8 cellular contexts compared by ENCODE assay signal in genomic region chr20:1185781-1186334, GRCh38. TPM values are rescaled to one million over a fixed set of nuclear protein-coding genes. Genes with fewer than 3 reads are reported as not detected.
A peak's percentile ranks its signal among the peaks of the same experiment; 100 is the strongest.
DNase-seq lines count a peak whose midpoint lies in the region; ATAC-seq, FAIRE-seq and TF ChIP-seq lines count a peak whose summit lies in the region.

No MANE protein-coding gene starts in this region.

- in situ Hi-C loops in G401 (cut with HindIII; ENCODE audit: low sequenced_read_pairs), result loop anchor here (10.0 kb wide), 1 partner anchor 201 kb away; no protein-coding TSS in a partner anchor
- in situ Hi-C loops in HepG2 (cut with HindIII; ENCODE audit: extremely low pct_ligation_motif_present, low pct_unique_long_range_greater_than_20kb), result loop anchor here (5.0 to 10.0 kb wide), 3 partner anchors 69 to 371 kb away; partner anchors contain the start of gene PSMF1

- TF ChIP-seq EP300 in HepG2 (IDR thresholded peaks at IDR 0.05; ENCODE audit: low read depth in 2 of 2, low read length in 2 of 2) (no peak), HepG2 (CRISPR knock-in tag; IDR thresholded peaks at IDR 0.05; ENCODE audit: borderline replicate concordance) (no peak; the same call in 1 of the 2 replicates)

- intact Hi-C loops in HepG2 (cut with micrococcal nuclease; ENCODE audit: unreplicated experiment), result loop anchor here (2.0 to 10.0 kb wide), 3 partner anchors 67 to 371 kb away; partner anchors contain the start of gene PSMF1

- H3K9me3 Mint-ChIP-seq in stimulated activated effector memory CD8-positive, alpha-beta T cell treated with anti-CD3 and anti-CD28 coated beads, Interleukin-12 subunit alpha, Interleukin-12 subunit beta, amount 100 ng/mL, for 72 hours, result no peaks in the 10 kb centered on the region

- H3K9me3 ChIP-seq in T-helper 17 cell (ENCODE audit: control insufficient read depth, low read length, poor library complexity, severe bottlenecking) (no peaks in the 10 kb centered on the region), HepG2 (ENCODE audit: low read length) (no peaks in the 10 kb centered on the region)

- peaks cover 10% of the 10 kb centered on the region for H3K4me1 Mint-ChIP-seq in T-helper 17 cell
- H3K4me1 Mint-ChIP-seq in stimulated activated effector memory CD8-positive, alpha-beta T cell treated with anti-CD3 and anti-CD28 coated beads, Interleukin-12 subunit alpha, Interleukin-12 subunit beta, amount 100 ng/mL, for 72 hours, result peaks cover 20% of the 10 kb centered on the region

- H3K27me3 ChIP-seq in bronchial epithelial cell (ENCODE audit: control insufficient read depth, insufficient read depth, low read length), result peaks cover 18% of the 10 kb centered on the region
- H3K27me3 ChIP-seq in HepG2 (ENCODE audit: control insufficient read depth in 1 of 2, insufficient read depth in 2 of 2, low read length in 2 of 2), result no peaks in the 10 kb centered on the region; a peak in 1 of 5 replicates

- WGBS in HepG2 (ENCODE audit: low lambda C conversion rate), result 2% methylated on average over 20 of the region's 20 CpGs

- no peak for TF ChIP-seq POLR2A in HepG2 (IDR thresholded peaks at IDR 0.05; ENCODE audit: insufficient read depth in 1 of 2, low read depth in 2 of 2, low read length in 2 of 2)

- TF ChIP-seq CTCF in bronchial epithelial cell (IDR thresholded peaks at IDR 0.05; ENCODE audit: insufficient read depth, low read length, severe bottlenecking), result peak; percentile 77
- TF ChIP-seq CTCF in HepG2 (CRISPR knock-in tag; IDR thresholded peaks at IDR 0.05), result peak; percentile 84

- DNase-seq in G401 (ENCODE audit: low spot score), result peak; percentile 21
- peak; percentile 60 for DNase-seq in M059J (ENCODE audit: low read depth)
- DNase-seq in T-helper 17 cell, result peak in 1 of 3 donors; percentile 20
- DNase-seq in bronchial epithelial cell (ENCODE audit: low read depth), result peak; percentile 24
- DNase-seq in HepG2 (ENCODE audit: low spot score), result peak; percentile 63
- DNase-seq in stimulated activated effector memory CD8-positive, alpha-beta T cell treated with anti-CD3 and anti-CD28 coated beads, Interleukin-12 subunit alpha, Interleukin-12 subunit beta, amount 100 ng/mL, for 72 hours (ENCODE audit: low spot score in 2 of 2), result peak; percentile 37 to 77

- peak overlapping the region; percentile 69 for H3K9ac ChIP-seq in HepG2 (ENCODE audit: insufficient read depth, low read depth, low read length)

- H3K27ac ChIP-seq in HepG2 (ENCODE audit: extremely low read length, insufficient read depth, low read length), result peak overlapping the region; percentile 1

- H3K4me1 ChIP-seq in HepG2 (ENCODE audit: insufficient read depth, low read length), result peaks cover 60% of the 10 kb centered on the region

- FAIRE-seq in bronchial epithelial cell (lab: Jason Lieb, UNC) (no peak), HepG2 (lab: Jason Lieb, UNC) (no peak)

- H4K20me1 ChIP-seq in HepG2 (ENCODE audit: insufficient read depth, low read length), result no peaks in the 10 kb centered on the region

- H3K36me3 Mint-ChIP-seq in T-helper 17 cell (ENCODE audit: low read depth), result peaks cover 4% of the 10 kb centered on the region
- H3K36me3 Mint-ChIP-seq in stimulated activated effector memory CD8-positive, alpha-beta T cell treated with anti-CD3 and anti-CD28 coated beads, Interleukin-12 subunit alpha, Interleukin-12 subunit beta, amount 100 ng/mL, for 72 hours, result peaks cover 6% of the 10 kb centered on the region

- H3K36me3 ChIP-seq in bronchial epithelial cell (ENCODE audit: control insufficient read depth, insufficient read depth, low read length) (no peaks in the 10 kb centered on the region), HepG2 (replicated peaks in 1 of 2; ENCODE audit: control insufficient read depth in 1 of 2, insufficient read depth in 2 of 2, low read length in 2 of 2) (0 out of 5 replicates have a peak, but pooled peaks cover 0 to under 1% of the 10 kb centered on the region in 2 experiments)

- POLR2A ChIA-PET in HepG2 (lab: Yijun Ruan, JAX), result no interaction called here

- peak overlapping the region; percentile 21 for H3K27ac Mint-ChIP-seq in T-helper 17 cell
- H3K27ac Mint-ChIP-seq in stimulated activated effector memory CD8-positive, alpha-beta T cell treated with anti-CD3 and anti-CD28 coated beads, Interleukin-12 subunit alpha, Interleukin-12 subunit beta, amount 100 ng/mL, for 72 hours, result no peak overlapping the region

- H3K4me2 ChIP-seq in HepG2 (ENCODE audit: low read depth, low read length), result peak overlapping the region; percentile 94

- CTCF ChIA-PET in HepG2 (lab: Yijun Ruan, JAX; ENCODE audit: low intra/inter-chr PET ratio, low total read pairs), result interaction anchor here (1.6 to 2.7 kb wide), 4 partner anchors 27 to 370 kb away, joined by 4 to 12 read pairs (median 4); no protein-coding TSS in a partner anchor

- TF ChIP-seq RAD21 in HepG2 (CRISPR knock-in tag; IDR thresholded peaks at IDR 0.05), result peak; percentile 78

- H3K27me3 Mint-ChIP-seq in T-helper 17 cell, result peaks cover 52% of the 10 kb centered on the region

- peak overlapping the region; percentile 36 for H2AFZ ChIP-seq in HepG2 (ENCODE audit: low read length)

- peak; percentile 52 for ATAC-seq in T-helper 17 cell
- peak; percentile 53 for ATAC-seq in HepG2
- peak; percentile 65 for ATAC-seq in stimulated activated effector memory CD8-positive, alpha-beta T cell treated with anti-CD3 and anti-CD28 coated beads, Interleukin-12 subunit alpha, Interleukin-12 subunit beta, amount 100 ng/mL, for 72 hours
- no peak for ATAC-seq in GM19395 (IDR thresholded peaks at IDR 0.05; ENCODE audit: unreplicated experiment)
- ATAC-seq in HG02852 (IDR thresholded peaks at IDR 0.05; ENCODE audit: unreplicated experiment), result no peak

- BruUV-seq in HepG2 (replicated peaks; lab: Mats Ljungman, UMichigan), result no TSS peak

- peak overlapping the region; percentile 71 for H3K4me3 Mint-ChIP-seq in T-helper 17 cell
- peak overlapping the region; percentile 62 for H3K4me3 Mint-ChIP-seq in stimulated activated effector memory CD8-positive, alpha-beta T cell treated with anti-CD3 and anti-CD28 coated beads, Interleukin-12 subunit alpha, Interleukin-12 subunit beta, amount 100 ng/mL, for 72 hours

- H3K4me3 ChIP-seq in bronchial epithelial cell (ENCODE audit: low read depth, low read length) (peak overlapping the region; percentile 35), HepG2 (replicated peaks in 1 of 3; ENCODE audit: insufficient read depth in 1 of 3, low read depth in 2 of 3, low read length in 3 of 3) (peak overlapping the region; percentile 56 to 75 (median 69))

- H3K79me2 ChIP-seq in HepG2 (ENCODE audit: insufficient read depth, low read length), result no peaks in the 10 kb centered on the region

RNA-seq across cellular contexts. Expression of gene TMEM74B, which starts 1.1 kb away (rescaled TPM):
- 1.2 TPM in 1 of 2 replicates, not detected in the other for total RNA-seq in G401 (2014; rRNA removed; shearing (Covaris generic))
- total RNA-seq in M059J (2014; rRNA removed; shearing (Covaris generic)), result 0.34 TPM in 2 replicates
- total RNA-seq in T-helper 17 cell (under 1 TPM in 1 of 2 donors, not detected in 1; 0.32 TPM), bronchial epithelial cell (0.38 TPM in 1 of 2 replicates, not detected in the other), HepG2 (2016; rRNA removed; fragmentation: Illumina TruSeq; extraction: Trizol) (2.9 and 4.7 TPM in 2 replicates)
- 3.3 and 3.9 TPM in 2 replicates for total RNA-seq in HepG2 (2016; cell fraction: cytosol; rRNA removed; fragmentation: Illumina TruSeq; extraction: Trizol; ENCODE audit: low read depth)
- 2.5 and 4.3 TPM in 2 replicates for total RNA-seq in HepG2 (2016; cell fraction: insoluble cytoplasmic fraction; rRNA removed; fragmentation: Illumina TruSeq; extraction: Trizol)
- 4.5 and 5.1 TPM in 2 replicates for total RNA-seq in HepG2 (2016; cell fraction: membrane; rRNA removed; fragmentation: Illumina TruSeq; extraction: Trizol)
- total RNA-seq in HepG2 (2016; cell fraction: nucleus; rRNA removed; fragmentation: Illumina TruSeq; extraction: Trizol), result 3.5 and 6.3 TPM in 2 replicates
- polyA plus RNA-seq in HepG2 (2011; rRNA removed), result 18.4 and 25.0 TPM in 2 replicates
- 10.2 and 16.1 TPM in 2 replicates for polyA plus RNA-seq in HepG2 (2011; cell fraction: cytosol; rRNA removed)
- polyA plus RNA-seq in HepG2 (2011; cell fraction: nucleus; rRNA removed), result 136 and 155 TPM in 2 replicates
- 12.7 and 14.7 TPM in 2 replicates for polyA plus RNA-seq in HepG2 (2012)
- polyA plus RNA-seq in HepG2 (2016; cell fraction: cytosol; fragmentation: Illumina TruSeq; extraction: Trizol; ENCODE audit: low read depth), result 3.3 and 4.2 TPM in 2 replicates
- polyA plus RNA-seq in HepG2 (2016; cell fraction: insoluble cytoplasmic fraction; fragmentation: Illumina TruSeq; extraction: Trizol; ENCODE audit: low read depth), result 2.6 and 2.9 TPM in 2 replicates
- 4.2 and 5.6 TPM in 2 replicates for polyA plus RNA-seq in HepG2 (2016; cell fraction: membrane; fragmentation: Illumina TruSeq; extraction: Trizol; ENCODE audit: low read depth)
- 11.6 and 13.1 TPM in 2 replicates for polyA plus RNA-seq in HepG2 (2016; cell fraction: nucleus; fragmentation: Illumina TruSeq; extraction: Trizol; ENCODE audit: insufficient read depth, low read depth)
- 11.3 TPM in 1 of 2 replicates, not detected in the other for polyA minus RNA-seq in HepG2 (2011; rRNA and poly(A)+ RNA removed; ENCODE audit: low replicate concordance)
- 5.0 and 6.8 TPM in 2 replicates for polyA minus RNA-seq in HepG2 (2011; cell fraction: cytosol; rRNA and poly(A)+ RNA removed)
- 12.4 and 13.4 TPM in 2 replicates for polyA minus RNA-seq in HepG2 (2011; cell fraction: nucleus; rRNA and poly(A)+ RNA removed)

RNA-seq across cellular contexts. Expression of gene C20orf202, which starts 17.4 kb away (rescaled TPM):
- total RNA-seq in G401 (2014; rRNA removed; shearing (Covaris generic)), result not detected in 2 replicates
- total RNA-seq in M059J (2014; rRNA removed; shearing (Covaris generic)), result not detected in 2 replicates
- total RNA-seq in T-helper 17 cell, result under 1 TPM; 0.22 to 0.68 TPM
- not detected in 2 replicates for total RNA-seq in bronchial epithelial cell
- 0.20 TPM in 2 replicates for total RNA-seq in HepG2 (2016; rRNA removed; fragmentation: Illumina TruSeq; extraction: Trizol)
- 0.18 TPM in 1 of 2 replicates, not detected in the other for total RNA-seq in HepG2 (2016; cell fraction: cytosol; rRNA removed; fragmentation: Illumina TruSeq; extraction: Trizol; ENCODE audit: low read depth)
- total RNA-seq in HepG2 (2016; cell fraction: insoluble cytoplasmic fraction; rRNA removed; fragmentation: Illumina TruSeq; extraction: Trizol), result 0.18 and 0.19 TPM in 2 replicates
- total RNA-seq in HepG2 (2016; cell fraction: membrane; rRNA removed; fragmentation: Illumina TruSeq; extraction: Trizol), result 0.31 and 0.34 TPM in 2 replicates
- total RNA-seq in HepG2 (2016; cell fraction: nucleus; rRNA removed; fragmentation: Illumina TruSeq; extraction: Trizol), result not detected in 2 replicates
- polyA plus RNA-seq in HepG2 (2011; rRNA removed), result 0.91 and 1.2 TPM in 2 replicates
- 0.55 and 0.68 TPM in 2 replicates for polyA plus RNA-seq in HepG2 (2011; cell fraction: cytosol; rRNA removed)
- polyA plus RNA-seq in HepG2 (2011; cell fraction: nucleus; rRNA removed), result 1.9 and 2.2 TPM in 2 replicates
- 0.51 and 1.0 TPM in 2 replicates for polyA plus RNA-seq in HepG2 (2012)
- 0.15 and 0.26 TPM in 2 replicates for polyA plus RNA-seq in HepG2 (2016; cell fraction: cytosol; fragmentation: Illumina TruSeq; extraction: Trizol; ENCODE audit: low read depth)
- 0.14 and 0.45 TPM in 2 replicates for polyA plus RNA-seq in HepG2 (2016; cell fraction: insoluble cytoplasmic fraction; fragmentation: Illumina TruSeq; extraction: Trizol; ENCODE audit: low read depth)
- 0.18 and 0.36 TPM in 2 replicates for polyA plus RNA-seq in HepG2 (2016; cell fraction: membrane; fragmentation: Illumina TruSeq; extraction: Trizol; ENCODE audit: low read depth)
- polyA plus RNA-seq in HepG2 (2016; cell fraction: nucleus; fragmentation: Illumina TruSeq; extraction: Trizol; ENCODE audit: insufficient read depth, low read depth), result not detected in 2 replicates
- polyA minus RNA-seq in HepG2 (2011; rRNA and poly(A)+ RNA removed; ENCODE audit: low replicate concordance), result 0.14 TPM in 1 of 2 replicates, not detected in the other
- not detected in 2 replicates for polyA minus RNA-seq in HepG2 (2011; cell fraction: cytosol; rRNA and poly(A)+ RNA removed)
- polyA minus RNA-seq in HepG2 (2011; cell fraction: nucleus; rRNA and poly(A)+ RNA removed), result 0.77 and 0.87 TPM in 2 replicates

RNA-seq across cellular contexts. Expression of gene RAD21L1, which starts 40.0 kb away (rescaled TPM):
- not detected in 2 replicates for total RNA-seq in G401 (2014; rRNA removed; shearing (Covaris generic))
- total RNA-seq in M059J (2014; rRNA removed; shearing (Covaris generic)), result 0.39 TPM in 1 of 2 replicates, not detected in the other
- total RNA-seq in T-helper 17 cell, result not detected
- under 0.01 TPM in 1 of 2 replicates, not detected in the other for total RNA-seq in bronchial epithelial cell
- total RNA-seq in HepG2 (2016; rRNA removed; fragmentation: Illumina TruSeq; extraction: Trizol), result not detected in 2 replicates
- not detected in 2 replicates for total RNA-seq in HepG2 (2016; cell fraction: cytosol; rRNA removed; fragmentation: Illumina TruSeq; extraction: Trizol; ENCODE audit: low read depth)
- total RNA-seq in HepG2 (2016; cell fraction: insoluble cytoplasmic fraction; rRNA removed; fragmentation: Illumina TruSeq; extraction: Trizol), result not detected in 2 replicates
- total RNA-seq in HepG2 (2016; cell fraction: membrane; rRNA removed; fragmentation: Illumina TruSeq; extraction: Trizol), result not detected in 2 replicates
- total RNA-seq in HepG2 (2016; cell fraction: nucleus; rRNA removed; fragmentation: Illumina TruSeq; extraction: Trizol), result not detected in 2 replicates
- not detected in 2 replicates for polyA plus RNA-seq in HepG2 (2011; rRNA removed)
- not detected in 2 replicates for polyA plus RNA-seq in HepG2 (2011; cell fraction: cytosol; rRNA removed)
- not detected in 2 replicates for polyA plus RNA-seq in HepG2 (2011; cell fraction: nucleus; rRNA removed)
- not detected in 2 replicates for polyA plus RNA-seq in HepG2 (2012)
- polyA plus RNA-seq in HepG2 (2016; cell fraction: cytosol; fragmentation: Illumina TruSeq; extraction: Trizol; ENCODE audit: low read depth), result not detected in 2 replicates
- polyA plus RNA-seq in HepG2 (2016; cell fraction: insoluble cytoplasmic fraction; fragmentation: Illumina TruSeq; extraction: Trizol; ENCODE audit: low read depth), result not detected in 2 replicates
- not detected in 2 replicates for polyA plus RNA-seq in HepG2 (2016; cell fraction: membrane; fragmentation: Illumina TruSeq; extraction: Trizol; ENCODE audit: low read depth)
- polyA plus RNA-seq in HepG2 (2016; cell fraction: nucleus; fragmentation: Illumina TruSeq; extraction: Trizol; ENCODE audit: insufficient read depth, low read depth), result not detected in 2 replicates
- not detected in 2 replicates for polyA minus RNA-seq in HepG2 (2011; rRNA and poly(A)+ RNA removed; ENCODE audit: low replicate concordance)
- polyA minus RNA-seq in HepG2 (2011; cell fraction: cytosol; rRNA and poly(A)+ RNA removed), result not detected in 2 replicates
- not detected in 2 replicates for polyA minus RNA-seq in HepG2 (2011; cell fraction: nucleus; rRNA and poly(A)+ RNA removed)

Comparison
In these comparisons a context has a peak if more than half of its experiments do, and no peak if none do; other contexts are left out.
1. ATAC-seq: peak in T-helper 17 cell (single experiment), HepG2 (single experiment) and stimulated activated effector memory CD8-positive, alpha-beta T cell treated with anti-CD3 and anti-CD28 coated beads, Interleukin-12 subunit alpha, Interleukin-12 subunit beta, amount 100 ng/mL, for 72 hours (single experiment); none in GM19395 (single experiment) and HG02852 (single experiment).